Comparison of ENCODE assay signal across 29 cellular contexts in the genomic region with DNA sequence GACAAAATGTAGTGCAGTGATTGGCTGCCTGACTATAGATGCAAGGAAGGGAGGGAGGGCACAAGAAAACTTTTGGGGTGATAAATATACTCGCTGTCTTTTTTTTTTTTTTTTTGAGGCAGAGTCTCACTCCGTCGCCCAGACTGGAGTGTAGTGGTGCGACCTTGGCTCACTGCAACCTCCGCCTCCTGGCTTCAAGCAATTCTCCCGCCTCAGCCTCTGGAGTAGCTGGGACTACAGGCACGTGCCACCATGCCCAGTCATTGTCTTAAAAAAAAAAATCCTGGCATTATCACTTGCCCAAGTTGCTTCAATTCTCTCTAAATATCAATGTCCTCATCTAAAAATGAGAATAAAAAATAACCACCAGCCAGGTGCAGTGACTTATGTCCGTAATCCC.
"Had no signal": no experiment of that assay in that cellular context is flagged by ENCODE, and none has a peak within 500 bp of the region (broad histone marks: within the 10 kb centered on the region; RNA-seq: fewer than 3 reads in every experiment).

No MANE protein-coding gene starts in this region.

- H3K9me3 ChIP-seq: colonic mucosa, esophagus muscularis mucosa, esophagus squamous epithelium, gastrocnemius medialis, gastroesophageal sphincter, heart left ventricle, heart right ventricle had no signal

- FAIRE-seq: colon, endometrium, endothelial cell of umbilical vein, frontal cortex had no signal

- H3K4me1 ChIP-seq: colonic mucosa, foreskin keratinocyte had no signal

- H3K27ac ChIP-seq: colonic mucosa, coronary artery, epithelial cell of prostate, esophagus muscularis mucosa, esophagus squamous epithelium, foreskin keratinocyte, gastrocnemius medialis, gastroesophageal sphincter, heart left ventricle, heart right ventricle had no signal

- H3K27ac Mint-ChIP-seq: dendritic cell treated with granulocyte-macrophage colony-stimulating factor and Interleukin-4, amounts not matched to agents 40 ng/mL and 50 ng/mL, for 4 days; effector memory CD8-positive, alpha-beta T cell; endodermal cell had no signal

- H3K36me3 ChIP-seq: colonic mucosa, esophagus muscularis mucosa, esophagus squamous epithelium, gastrocnemius medialis, gastroesophageal sphincter, heart left ventricle, heart right ventricle had no signal

- H3K4me3 ChIP-seq: colonic mucosa, coronary artery, dorsolateral prefrontal cortex, esophagus muscularis mucosa, esophagus squamous epithelium, gastrocnemius medialis, gastroesophageal sphincter, heart left ventricle, heart right ventricle had no signal

- H3K4me3 Mint-ChIP-seq: dendritic cell treated with granulocyte-macrophage colony-stimulating factor and Interleukin-4, amounts not matched to agents 40 ng/mL and 50 ng/mL, for 4 days; effector memory CD8-positive, alpha-beta T cell; endodermal cell had no signal

- H3K27me3 ChIP-seq: colonic mucosa, dorsolateral prefrontal cortex, gastrocnemius medialis had no signal

- ATAC-seq: effector memory CD8-positive, alpha-beta T cell; esophagus mucosa; foreskin keratinocyte; gastrocnemius medialis; gastroesophageal sphincter; heart left ventricle; heart right ventricle had no signal

- DNase-seq: colonic mucosa; cortex of kidney; dermis blood vessel endothelial cell; dorsolateral prefrontal cortex; effector CD4-positive, alpha-beta T cell; effector CD8-positive, alpha-beta T cell; effector memory CD4-positive, alpha-beta T cell; effector memory CD8-positive, alpha-beta T cell; endodermal cell; erythroblast; esophagus squamous epithelium; foreskin fibroblast; foreskin keratinocyte; foreskin melanocyte; gastrocnemius medialis; glutamatergic neuron; head of caudate nucleus; heart right ventricle had no signal

- H3K9me3 Mint-ChIP-seq: dendritic cell treated with granulocyte-macrophage colony-stimulating factor and Interleukin-4, amounts not matched to agents 40 ng/mL and 50 ng/mL, for 4 days; effector memory CD8-positive, alpha-beta T cell; endodermal cell had no signal
